ENCODE assay signal across 15 cellular contexts in the genomic region with DNA sequence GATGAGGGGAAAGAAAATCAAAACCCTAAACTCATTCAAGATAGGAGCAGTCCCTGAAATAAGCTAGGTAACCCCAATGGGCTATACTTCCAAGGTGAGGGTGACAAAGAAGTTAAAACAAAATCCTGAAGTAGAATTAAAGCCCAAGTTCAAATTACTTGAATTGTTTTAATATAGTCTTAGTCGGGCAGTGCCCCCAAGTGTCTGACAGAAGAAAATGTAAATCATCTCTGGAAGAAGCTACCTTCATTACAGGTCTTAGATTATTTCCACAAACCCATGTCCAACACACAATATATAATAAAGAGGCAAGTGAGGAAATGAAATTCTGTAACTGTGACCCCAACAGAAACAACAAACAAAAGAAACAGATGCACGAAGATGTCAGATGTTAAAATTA. TPM values are rescaled to one million over a fixed set of nuclear protein-coding genes. Genes with fewer than 3 reads are reported as not detected.
A peak's percentile ranks its signal among the peaks of the same experiment; 100 is the strongest.
DNase-seq lines count a peak whose midpoint lies in the region; ATAC-seq, FAIRE-seq and TF ChIP-seq lines count a peak whose summit lies in the region.
"Had no signal": no experiment of that assay in that cellular context is flagged by ENCODE, and none has a peak within 500 bp of the region (broad histone marks: within the 10 kb centered on the region; RNA-seq: fewer than 3 reads in every experiment).

No MANE protein-coding gene starts in this region.

- in situ Hi-C loops in astrocyte of the spinal cord (cut with HindIII; ENCODE audit: low sequenced_read_pairs) = no loop called here

- no peaks in the 10 kb centered on the region for H3F3A ChIP-seq in DOHH2 (ENCODE audit: control insufficient read depth, insufficient read depth)

- H3K27ac ChIP-seq in DOHH2 (ENCODE audit: low read depth, low read length) (no peak overlapping the region), keratinocyte (ENCODE audit: control insufficient read depth, insufficient read depth, low read length) (no peak overlapping the region), ascending aorta (no peak overlapping the region)
- H3K27ac ChIP-seq: parathyroid adenoma had no signal

- ATAC-seq in HG02938 (IDR thresholded peaks at IDR 0.05; ENCODE audit: unreplicated experiment) = no peak
- ATAC-seq in HG02623 (IDR thresholded peaks at IDR 0.05; ENCODE audit: unreplicated experiment) = no peak
- no peak for ATAC-seq in GM21381 (IDR thresholded peaks at IDR 0.05; ENCODE audit: unreplicated experiment)
- ATAC-seq: activated CD8-positive, alpha-beta T cell treated with anti-CD3 and anti-CD28 coated beads, Interleukin-2, amount 10 ng/mL, durations not matched to agents 7 days and 5 days; stimulated activated naive CD8-positive, alpha-beta T cell treated with anti-CD3 and anti-CD28 coated beads, Interleukin-15, Interleukin-2, amounts not matched to agents 100 U/mL and 50 U/mL, for 24 hours had no signal

- peak; percentile 16 for DNase-seq in LHCN-M2 (ENCODE audit: low read depth)
- peak; percentile 3 for DNase-seq in astrocyte of the spinal cord (ENCODE audit: low read depth, low spot score)
- DNase-seq in keratinocyte (ENCODE audit: low read depth, low spot score) = no peak
- no peak for DNase-seq in ascending aorta (ENCODE audit: low spot score in 2 of 2)
- DNase-seq: activated CD8-positive, alpha-beta T cell treated with anti-CD3 and anti-CD28 coated beads, Interleukin-2, amount 10 ng/mL, durations not matched to agents 7 days and 5 days; activated naive CD4-positive, alpha-beta T cell treated with anti-CD3 and anti-CD28 coated beads for 36 hours; cortex of kidney; hippocampal formation; NCI-H1417; stimulated activated naive CD8-positive, alpha-beta T cell treated with anti-CD3 and anti-CD28 coated beads, Interleukin-15, Interleukin-2, amounts not matched to agents 100 U/mL and 50 U/mL, for 24 hours had no signal

- H3K79me2 ChIP-seq in DOHH2 (ENCODE audit: control insufficient read depth, low read length) (no peaks in the 10 kb centered on the region), keratinocyte (ENCODE audit: control insufficient read depth, insufficient read depth, low read length) (no peaks in the 10 kb centered on the region)
- H3K79me2 ChIP-seq: parathyroid adenoma had no signal

- H3K9me3 ChIP-seq in DOHH2 (ENCODE audit: control insufficient read depth, insufficient read depth, low read length) (no peaks in the 10 kb centered on the region), keratinocyte (ENCODE audit: control insufficient read depth, low read depth, low read length) (no peaks in the 10 kb centered on the region), ascending aorta (peaks cover 0 to 9% of the 10 kb centered on the region in 2 donors)

- H3K27me3 ChIP-seq in DOHH2 (ENCODE audit: control insufficient read depth, low read length) = no peaks in the 10 kb centered on the region
- no peaks in the 10 kb centered on the region for H3K27me3 ChIP-seq in keratinocyte (ENCODE audit: control insufficient read depth, extremely low read depth, insufficient read depth, low read length)
- H3K27me3 ChIP-seq in ascending aorta = no peaks in the 10 kb centered on the region

- H3K9me1 ChIP-seq in keratinocyte (ENCODE audit: control insufficient read depth, extremely low read depth, insufficient read depth, low read length) = no peaks in the 10 kb centered on the region

- dilution Hi-C loops in keratinocyte (cut with MboI; ENCODE audit: extremely low pct_ligation_motif_present, low sequenced_read_pairs) = no loop called here

- no peaks in the 10 kb centered on the region for H3K4me1 ChIP-seq in DOHH2 (ENCODE audit: control insufficient read depth, low read length)
- no peaks in the 10 kb centered on the region for H3K4me1 ChIP-seq in keratinocyte (ENCODE audit: control insufficient read depth, extremely low read depth, insufficient read depth, low read length)
- H3K4me1 ChIP-seq in ascending aorta = no peaks in the 10 kb centered on the region
- H3K4me1 ChIP-seq: parathyroid adenoma had no signal

- 0 out of 2 replicates have a peak, but pooled peaks cover 2% of the 10 kb centered on the region for H3K9me2 ChIP-seq in DOHH2 (replicated peaks; ENCODE audit: control insufficient read depth, low read length)

- TF ChIP-seq CTCF in DOHH2 (IDR thresholded peaks at IDR 0.05; ENCODE audit: low read depth, low read length, poor library complexity, severe bottlenecking) (peak; percentile 30), astrocyte of the spinal cord (IDR thresholded peaks at IDR 0.05; ENCODE audit: low read depth, low read length) (no peak), keratinocyte (optimal IDR thresholded peaks at IDR 0.05 in 1 of 3, IDR thresholded peaks at IDR 0.05 in 1 of 3, conservative IDR thresholded peaks at IDR 0.05 in 1 of 3; ENCODE audit: extremely low read depth in 1 of 3, insufficient read depth in 2 of 3, low read length in 3 of 3) (peak in 1 of 3 experiments; percentile 15), ascending aorta (IDR thresholded peaks at IDR 0.05) (no peak)

- H3K4me3 ChIP-seq in DOHH2 (ENCODE audit: low read length) (no peak overlapping the region), astrocyte of the spinal cord (ENCODE audit: low read depth, low read length) (no peak overlapping the region), keratinocyte (ENCODE audit: control insufficient read depth in 2 of 3, extremely low read depth in 1 of 3, insufficient read depth in 2 of 3, low read depth in 1 of 3, low read length in 3 of 3) (no peak overlapping the region), ascending aorta (no peak overlapping the region)

- H3K4me2 ChIP-seq in DOHH2 (ENCODE audit: low read length) (no peak overlapping the region), keratinocyte (ENCODE audit: control insufficient read depth, extremely low read depth, insufficient read depth, low read depth, low read length) (no peak overlapping the region)

- FAIRE-seq in keratinocyte (lab: Jason Lieb, UNC) = peak; percentile 43

- H3K36me3 ChIP-seq in DOHH2 (ENCODE audit: control insufficient read depth, low read length) (no peaks in the 10 kb centered on the region), keratinocyte (ENCODE audit: control insufficient read depth in 2 of 2, extremely low read depth in 1 of 2, insufficient read depth in 2 of 2, low read length in 2 of 2) (no peaks in the 10 kb centered on the region), ascending aorta (no peaks in the 10 kb centered on the region)

- H3K9ac ChIP-seq in keratinocyte (ENCODE audit: control insufficient read depth, extremely low read depth, insufficient read depth, low read length) = no peak overlapping the region
- H3K9ac ChIP-seq: parathyroid adenoma had no signal

- no peaks in the 10 kb centered on the region for H4K20me1 ChIP-seq in DOHH2 (ENCODE audit: control insufficient read depth, insufficient read depth, low read depth, low read length)
- H4K20me1 ChIP-seq in keratinocyte (ENCODE audit: control insufficient read depth, extremely low read depth, insufficient read depth, low read length) = no peaks in the 10 kb centered on the region

- intact Hi-C loops in ascending aorta (cut with DNase I) = no loop called here

- H2AFZ ChIP-seq in keratinocyte (ENCODE audit: control insufficient read depth, low read length) = no peak overlapping the region
- H2AFZ ChIP-seq: parathyroid adenoma had no signal

RNA-seq across cellular contexts. Expression of a gene that starts 36.8 kb away (rescaled TPM):
- total RNA-seq in LHCN-M2 (2014; rRNA removed) (5.9 and 7.0 TPM in 2 replicates), ascending aorta (2.0 TPM)
- polyA plus RNA-seq in LHCN-M2 (2012) = 2.0 TPM
- polyA plus RNA-seq in keratinocyte = 13.0 to 16.6 TPM (median 13.0 TPM) in 3 replicates
- polyA plus RNA-seq in keratinocyte (2011; ENCODE audit: low read depth) = 18.0 TPM
- 9.9 and 14.1 TPM in 2 replicates for polyA plus RNA-seq in keratinocyte (2011; cell fraction: cytosol; rRNA removed)
- 21.8 and 34.0 TPM in 2 replicates for polyA plus RNA-seq in keratinocyte (2011; cell fraction: nucleus; rRNA removed)
- 5.6 and 13.4 TPM in 2 replicates for polyA plus RNA-seq in keratinocyte (2012; ENCODE audit: low replicate concordance)
- polyA minus RNA-seq in keratinocyte = 6.6 to 16.2 TPM (median 10.0 TPM) in 3 replicates
- polyA minus RNA-seq in keratinocyte (2011; cell fraction: cytosol; rRNA and poly(A)+ RNA removed) = 4.4 TPM
- 14.9 and 22.6 TPM in 2 replicates for polyA minus RNA-seq in keratinocyte (2011; cell fraction: nucleus; rRNA and poly(A)+ RNA removed)

Comparison
In these comparisons a context has a peak if more than half of its experiments do, and no peak if none do; other contexts are left out.
1. DNase-seq: peak in LHCN-M2 (single experiment) and astrocyte of the spinal cord (single experiment); none in keratinocyte (single experiment) and ascending aorta (0 of 2).